13 cellular contexts compared by ENCODE assay signal in genomic region chr15:38612159-38612863, GRCh38. TPM values are rescaled to one million over a fixed set of nuclear protein-coding genes. Genes with fewer than 3 reads are reported as not detected.
DNase-seq lines count a peak whose midpoint lies in the region; ATAC-seq and TF ChIP-seq lines count a peak whose summit lies in the region.
"Had no signal": no experiment of that assay in that cellular context is flagged by ENCODE, and none has a peak within 500 bp of the region (broad histone marks: within the 10 kb centered on the region; RNA-seq: fewer than 3 reads in every experiment).

No MANE protein-coding gene starts in this region.

- H2BK15ac ChIP-seq in IMR-90 (ENCODE audit: low read depth, low read length), result no peak overlapping the region

- no peak overlapping the region for H3K14ac ChIP-seq in IMR-90 (replicated peaks; ENCODE audit: low read depth, low read length)

- H3K23ac ChIP-seq in IMR-90 (ENCODE audit: low read depth, low read length), result no peak overlapping the region

- no peak overlapping the region for H2BK5ac ChIP-seq in IMR-90 (ENCODE audit: low read depth, low read length, poor library complexity, severe bottlenecking)

- H3K9me1 ChIP-seq in IMR-90 (ENCODE audit: insufficient read depth, low read length), result no peaks in the 10 kb centered on the region

- CTCF ChIA-PET in IMR-90 (lab: Yijun Ruan, JAX), result no interaction called here
- CTCF ChIA-PET in activated CD4-positive, alpha-beta memory T cell treated with anti-CD3 and anti-CD28 coated beads for 36 hours (lab: Charles Lee), result interaction anchor here (1.0 to 8.3 kb wide), 16 partner anchors 14 to 107 kb away, joined by 3 to 154 read pairs (median 6); partner anchors contain the start of gene RASGRP1

- peaks cover 67% of the 10 kb centered on the region for H3K4me1 Mint-ChIP-seq in activated CD4-positive, alpha-beta memory T cell treated with anti-CD3 and anti-CD28 coated beads for 36 hours (ENCODE audit: low read depth)
- H3K4me1 Mint-ChIP-seq in activated naive CD8-positive, alpha-beta T cell treated with anti-CD3 and anti-CD28 coated beads, Interleukin-2, amount 50 U/mL, for 24 hours, result peaks cover 68% of the 10 kb centered on the region
- H3K4me1 Mint-ChIP-seq in mesothelial cell of epicardium, result peaks cover 11% of the 10 kb centered on the region

- H2AK5ac ChIP-seq in IMR-90 (ENCODE audit: low read depth, low read length), result no peak overlapping the region

- H3K36me3 Mint-ChIP-seq in activated CD4-positive, alpha-beta memory T cell treated with anti-CD3 and anti-CD28 coated beads for 36 hours, result no peaks in the 10 kb centered on the region
- no peaks in the 10 kb centered on the region for H3K36me3 Mint-ChIP-seq in activated naive CD8-positive, alpha-beta T cell treated with anti-CD3 and anti-CD28 coated beads, Interleukin-2, amount 50 U/mL, for 24 hours (ENCODE audit: low read depth)
- no peaks in the 10 kb centered on the region for H3K36me3 Mint-ChIP-seq in mesothelial cell of epicardium
- H3K36me3 Mint-ChIP-seq: IgD-negative memory B cell had no signal

- TF ChIP-seq CTCF in IMR-90 (conservative IDR thresholded peaks at IDR 0.05; ENCODE audit: low read depth, low read length) (no peak), mesothelial cell of epicardium (IDR thresholded peaks at IDR 0.05; ENCODE audit: unreplicated experiment) (no peak)

- in situ Hi-C loops in IMR-90 (cut with MboI; ENCODE audit: low sequenced_read_pairs), result no loop called here

- no peak overlapping the region for H2BK120ac ChIP-seq in IMR-90 (ENCODE audit: low read depth, low read length)

- no peak for TF ChIP-seq POLR2A in IMR-90 (IDR thresholded peaks at IDR 0.05; ENCODE audit: low read depth, low read length)

- no peak overlapping the region for H4K8ac ChIP-seq in IMR-90 (ENCODE audit: low read depth in 2 of 2, low read length in 2 of 2)

- peak overlapping the region; percentile 99 for H3K27ac Mint-ChIP-seq in activated CD4-positive, alpha-beta memory T cell treated with anti-CD3 and anti-CD28 coated beads for 36 hours
- peak overlapping the region; percentile 94 for H3K27ac Mint-ChIP-seq in activated naive CD8-positive, alpha-beta T cell treated with anti-CD3 and anti-CD28 coated beads, Interleukin-2, amount 50 U/mL, for 24 hours
- no peak overlapping the region for H3K27ac Mint-ChIP-seq in mesothelial cell of epicardium
- H3K27ac Mint-ChIP-seq: HFFc6 had no signal

- ATAC-seq in IMR-90 (ENCODE audit: low read depth) (no peak), HG02610 (IDR thresholded peaks at IDR 0.05; ENCODE audit: unreplicated experiment) (no peak)
- ATAC-seq in activated naive CD8-positive, alpha-beta T cell treated with anti-CD3 and anti-CD28 coated beads, Interleukin-2, amount 50 U/mL, for 24 hours, result peak; percentile 82
- ATAC-seq: SK-N-SH treated with all-trans-retinoic acid at 6 μM for 48 hours had no signal

- H4K91ac ChIP-seq in IMR-90 (ENCODE audit: insufficient read depth, low read depth, low read length), result no peak overlapping the region

- H2AFZ ChIP-seq in IMR-90 (replicated peaks; ENCODE audit: low read length, poor library complexity), result no peak overlapping the region

- H3K36me3 ChIP-seq in IMR-90 (ENCODE audit: control insufficient read depth, insufficient read depth, low read length), result no peaks in the 10 kb centered on the region
- H3K36me3 ChIP-seq: BLaER1 had no signal

- no peak overlapping the region for H3K9ac ChIP-seq in IMR-90 (ENCODE audit: low read depth, low read length)
- H3K9ac ChIP-seq: BLaER1 had no signal

- DNase-seq in IMR-90 (no peak), mesothelial cell of epicardium (ENCODE audit: low spot score in 2 of 2, unreplicated experiment in 2 of 2) (no peak), SHP77 treated with DMSO at 0.1 percent for 48 hours (lab: John Stamatoyannopoulos, UW) (no peak), RKO (ENCODE audit: low spot score) (no peak)
- peak; percentile 85 for DNase-seq in activated CD4-positive, alpha-beta memory T cell treated with anti-CD3 and anti-CD28 coated beads for 36 hours
- DNase-seq in activated naive CD8-positive, alpha-beta T cell treated with anti-CD3 and anti-CD28 coated beads, Interleukin-2, amount 50 U/mL, for 24 hours, result peak; percentile 51
- DNase-seq in stimulated activated CD4-positive, alpha-beta T cell treated with anti-CD3 and anti-CD28 coated beads, Interleukin-4, amount 100 ng/mL, for 24 hours, result peak; percentile 73
- DNase-seq: HFFc6, NCI-H2029 had no signal

- BruUV-seq in IMR-90 (replicated peaks; lab: Mats Ljungman, UMichigan), result no TSS peak

- POLR2A ChIA-PET in IMR-90 (lab: Charles Lee; ENCODE audit: unreplicated experiment), result no interaction called here
- POLR2A ChIA-PET in activated CD4-positive, alpha-beta memory T cell treated with anti-CD3 and anti-CD28 coated beads for 36 hours (lab: Charles Lee), result interaction anchor here (0.8 to 13.6 kb wide), 20 partner anchors 9 to 84 kb away, joined by 3 to 394 read pairs (median 7); partner anchors contain the start of gene RASGRP1

- H2AK9ac ChIP-seq in IMR-90 (replicated peaks; ENCODE audit: low read depth, low read length, poor library complexity), result no peak overlapping the region

- no peaks in the 10 kb centered on the region for H3K4me1 ChIP-seq in IMR-90 (ENCODE audit: control insufficient read depth, insufficient read depth, low read length)

- H3K9me3 Mint-ChIP-seq in activated CD4-positive, alpha-beta memory T cell treated with anti-CD3 and anti-CD28 coated beads for 36 hours, result no peaks in the 10 kb centered on the region
- H3K9me3 Mint-ChIP-seq in activated naive CD8-positive, alpha-beta T cell treated with anti-CD3 and anti-CD28 coated beads, Interleukin-2, amount 50 U/mL, for 24 hours, result peaks cover 9% of the 10 kb centered on the region
- peaks cover 3% of the 10 kb centered on the region for H3K9me3 Mint-ChIP-seq in mesothelial cell of epicardium
- H3K9me3 Mint-ChIP-seq: HFFc6 had no signal

- H4K5ac ChIP-seq in IMR-90 (ENCODE audit: low read depth, low read length), result no peak overlapping the region

- no peak overlapping the region for H3K56ac ChIP-seq in IMR-90 (ENCODE audit: extremely low read depth, insufficient read depth, low read length)

- H3K4me3 Mint-ChIP-seq in activated CD4-positive, alpha-beta memory T cell treated with anti-CD3 and anti-CD28 coated beads for 36 hours, result peak overlapping the region; percentile 37
- peak overlapping the region; percentile 63 for H3K4me3 Mint-ChIP-seq in activated naive CD8-positive, alpha-beta T cell treated with anti-CD3 and anti-CD28 coated beads, Interleukin-2, amount 50 U/mL, for 24 hours
- no peak overlapping the region for H3K4me3 Mint-ChIP-seq in mesothelial cell of epicardium
- H3K4me3 Mint-ChIP-seq: HFFc6 had no signal

- H3K9me3 ChIP-seq in IMR-90 (ENCODE audit: control insufficient read depth, insufficient read depth, low read length), result no peaks in the 10 kb centered on the region; the same call in 1 of the 2 replicates
- H3K9me3 ChIP-seq: BLaER1 had no signal

- intact Hi-C loops in IMR-90 (cut with micrococcal nuclease), result no loop called here
- intact Hi-C loops in activated CD4-positive, alpha-beta memory T cell treated with anti-CD3 and anti-CD28 coated beads for 36 hours (cut with micrococcal nuclease), result loop anchor here (1.0 to 2.0 kb wide), 5 partner anchors 19 to 126 kb away; partner anchors contain the start of gene RASGRP1

- H4K20me1 ChIP-seq in IMR-90 (ENCODE audit: insufficient read depth, low read length), result no peaks in the 10 kb centered on the region
- H4K20me1 ChIP-seq: BLaER1 had no signal

- peaks cover 59% of the 10 kb centered on the region for H3K27me3 ChIP-seq in IMR-90 (ENCODE audit: control insufficient read depth, insufficient read depth, low read length)
- H3K27me3 ChIP-seq: BLaER1 had no signal

- TF ChIP-seq RAD21 in IMR-90 (IDR thresholded peaks at IDR 0.05; ENCODE audit: low read length), result no peak

- H3K4me3 ChIP-seq in IMR-90 (ENCODE audit: insufficient read depth, low read depth, low read length), result no peak overlapping the region
- H3K4me3 ChIP-seq: BLaER1 had no signal

- dilution Hi-C loops in IMR-90 (cut with HindIII; ENCODE audit: low sequenced_read_pairs, unreplicated experiment), result no loop called here

- no peaks in the 10 kb centered on the region for H3K27me3 Mint-ChIP-seq in activated CD4-positive, alpha-beta memory T cell treated with anti-CD3 and anti-CD28 coated beads for 36 hours
- H3K27me3 Mint-ChIP-seq in activated naive CD8-positive, alpha-beta T cell treated with anti-CD3 and anti-CD28 coated beads, Interleukin-2, amount 50 U/mL, for 24 hours, result no peaks in the 10 kb centered on the region
- no peaks in the 10 kb centered on the region for H3K27me3 Mint-ChIP-seq in mesothelial cell of epicardium (ENCODE audit: low read depth)
- H3K27me3 Mint-ChIP-seq: IgD-negative memory B cell had no signal

- no peak overlapping the region for H3K18ac ChIP-seq in IMR-90 (ENCODE audit: low read depth, low read length)

- no peak overlapping the region for H3K4ac ChIP-seq in IMR-90 (ENCODE audit: low read depth, low read length)

- no peak overlapping the region for H3K4me2 ChIP-seq in IMR-90 (ENCODE audit: low read depth, low read length)
- H3K4me2 ChIP-seq: BLaER1 had no signal

- H2BK20ac ChIP-seq in IMR-90 (ENCODE audit: low read depth, low read length), result no peak overlapping the region

- 78% methylated on average over 3 of the region's 6 CpGs; no CpG with 5 or more reads in 1 of the 2 experiments for WGBS in IMR-90 (ENCODE audit: extremely low coverage in 2 of 2, insufficient read length in 1 of 2), 2 experiments

- no peaks in the 10 kb centered on the region for H3K79me1 ChIP-seq in IMR-90 (ENCODE audit: low read depth in 1 of 2, low read length in 2 of 2)

- H3K27ac ChIP-seq in IMR-90 (ENCODE audit: insufficient read depth, low read length), result no peak overlapping the region
- H3K27ac ChIP-seq: BLaER1 had no signal

TF ChIP-seq in IMR-90, 13 proteins besides CTCF, POLR2A, EP300 and RAD21:
- TF ChIP-seq FOS (IDR thresholded peaks at IDR 0.05; ENCODE audit: low read depth, low read length) (no peak), MXI1 (IDR thresholded peaks at IDR 0.05; ENCODE audit: borderline replicate concordance, low read depth, low read length) (no peak), MAFK (IDR thresholded peaks at IDR 0.05; ENCODE audit: low read depth, low read length) (0 out of 2 replicates have a peak, but pooled peaks have one; percentile 26), CEBPB (IDR thresholded peaks at IDR 0.05; ENCODE audit: low read depth, low read length) (no peak)

RNA-seq across cellular contexts. Expression of gene RASGRP1, which starts 47.7 kb away (rescaled TPM):
- 1.9 and 3.2 TPM in 2 replicates for total RNA-seq in IMR-90 (2012; rRNA removed)
- polyA plus RNA-seq in IMR-90 (2012; rRNA removed), result 1.4 TPM in 2 replicates
- 0.43 and 0.60 TPM in 2 replicates for polyA plus RNA-seq in IMR-90 (2012; cell fraction: cytosol; rRNA removed)
- 0.97 and 2.6 TPM in 2 replicates for polyA plus RNA-seq in IMR-90 (2012; cell fraction: nucleus; rRNA removed; ENCODE audit: low replicate concordance)
- total RNA-seq in activated CD4-positive, alpha-beta memory T cell treated with anti-CD3 and anti-CD28 coated beads for 36 hours, result 100 to 1,000 TPM; 167 to 174 TPM
- total RNA-seq in mesothelial cell of epicardium, result 3.7 to 4.8 TPM (median 4.4 TPM) in 3 replicates

Comparison
In these comparisons a context has a peak if more than half of its experiments do, and no peak if none do; other contexts are left out.
1. DNase-seq: peak in activated CD4-positive, alpha-beta memory T cell treated with anti-CD3 and anti-CD28 coated beads for 36 hours (single experiment), activated naive CD8-positive, alpha-beta T cell treated with anti-CD3 and anti-CD28 coated beads, Interleukin-2, amount 50 U/mL, for 24 hours (single experiment) and stimulated activated CD4-positive, alpha-beta T cell treated with anti-CD3 and anti-CD28 coated beads, Interleukin-4, amount 100 ng/mL, for 24 hours (single experiment); none in IMR-90 (single experiment), mesothelial cell of epicardium (0 of 2), SHP77 treated with DMSO at 0.1 percent for 48 hours (single experiment) and RKO (single experiment).
2. RNA of gene RASGRP1, which starts 47.7 kb away (total RNA-seq): 167 to 174 TPM in activated CD4-positive, alpha-beta memory T cell treated with anti-CD3 and anti-CD28 coated beads for 36 hours; 3.7 to 4.8 TPM in mesothelial cell of epicardium and 1.9 to 3.2 TPM in IMR-90; every median in the first group is over 10 times any median in the second.